Comparison of ENCODE assay signal across 9 cellular contexts in genomic region chr18:22838639-22839487, GRCh38.
DNase-seq lines count a peak whose midpoint lies in the region; ATAC-seq, FAIRE-seq and TF ChIP-seq lines count a peak whose summit lies in the region.
"Had no signal": no experiment of that assay in that cellular context is flagged by ENCODE, and none has a peak within 500 bp of the region (broad histone marks: within the 10 kb centered on the region; RNA-seq: fewer than 3 reads in every experiment).

No MANE protein-coding gene starts in this region.

- DNase-seq in GM18507 (ENCODE audit: extremely low spot score, insufficient read length, low read depth): no peak
- no peak for DNase-seq in foreskin keratinocyte
- no peak for DNase-seq in vagina (ENCODE audit: extremely low spot score in 2 of 2)
- DNase-seq: NCI-H2171 had no signal

- H3K9me3 ChIP-seq in vagina: no peaks in the 10 kb centered on the region

- peak; percentile 57 for FAIRE-seq in GM18507 (lab: Jason Lieb, UNC)

- TF ChIP-seq CTCF in foreskin keratinocyte (conservative IDR thresholded peaks at IDR 0.05) (no peak), vagina (IDR thresholded peaks at IDR 0.05) (no peak)

- H3K27ac ChIP-seq in foreskin keratinocyte (peak overlapping the region; percentile 50), vagina (no peak overlapping the region)

- H3K4me1 ChIP-seq in foreskin keratinocyte (peaks cover 26% of the 10 kb centered on the region), vagina (no peaks in the 10 kb centered on the region)

- H3K4me3 ChIP-seq in vagina: no peak overlapping the region

- no peaks in the 10 kb centered on the region for H3K27me3 ChIP-seq in foreskin keratinocyte
- no peaks in the 10 kb centered on the region for H3K27me3 ChIP-seq in vagina

- no peak for TF ChIP-seq POLR2A in vagina (IDR thresholded peaks at IDR 0.05)

- ATAC-seq in GM19468 (IDR thresholded peaks at IDR 0.05; ENCODE audit: extremely low read depth, unreplicated experiment) (peak; percentile 42), HG03378 (IDR thresholded peaks at IDR 0.05; ENCODE audit: unreplicated experiment) (peak; percentile 73), foreskin keratinocyte (no peak), GM18870 (IDR thresholded peaks at IDR 0.05; ENCODE audit: unreplicated experiment) (no peak), HG02852 (IDR thresholded peaks at IDR 0.05; ENCODE audit: unreplicated experiment) (no peak), SK-N-SH treated with all-trans-retinoic acid at 6 μM for 48 hours (no peak)

- intact Hi-C loops in vagina (cut with DNase I): no loop called here

- H3K36me3 ChIP-seq in vagina: no peaks in the 10 kb centered on the region

TF ChIP-seq in SK-N-SH treated with all-trans-retinoic acid at 6 μM for 48 hours, 23 proteins besides CTCF, POLR2A, EP300 and RAD21:
- TF ChIP-seq OSR1 (CRISPR knock-in tag; IDR thresholded peaks at IDR 0.05) (no peak), TOX (CRISPR knock-in tag; IDR thresholded peaks at IDR 0.05; ENCODE audit: borderline replicate concordance) (no peak), ZNF8 (CRISPR knock-in tag; IDR thresholded peaks at IDR 0.05) (no peak), ZC3H10 (CRISPR knock-in tag; IDR thresholded peaks at IDR 0.05) (no peak), TSHZ2 (CRISPR knock-in tag; IDR thresholded peaks at IDR 0.05) (no peak), BACH2 (CRISPR knock-in tag; IDR thresholded peaks at IDR 0.05; ENCODE audit: borderline replicate concordance) (no peak), ZNF70 (CRISPR knock-in tag; IDR thresholded peaks at IDR 0.05) (no peak), TCF4 (CRISPR knock-in tag; IDR thresholded peaks at IDR 0.05; ENCODE audit: borderline replicate concordance) (no peak), SNAI2 (CRISPR knock-in tag; IDR thresholded peaks at IDR 0.05) (no peak), CREB5 (CRISPR knock-in tag; IDR thresholded peaks at IDR 0.05; ENCODE audit: low read depth) (no peak), CSDC2 (CRISPR knock-in tag; IDR thresholded peaks at IDR 0.05) (no peak), ZFP30 (CRISPR knock-in tag; IDR thresholded peaks at IDR 0.05) (no peak), CSRNP3 (CRISPR knock-in tag; IDR thresholded peaks at IDR 0.05) (no peak)

Comparison
In these comparisons a context has a peak if more than half of its experiments do, and no peak if none do; other contexts are left out.
1. ATAC-seq: peak in GM19468 (single experiment) and HG03378 (single experiment); none in foreskin keratinocyte (single experiment), GM18870 (single experiment), HG02852 (single experiment) and SK-N-SH treated with all-trans-retinoic acid at 6 μM for 48 hours (single experiment).